ENCODE assay signal across 8 cellular contexts in genomic region chr14:23320584-23321571, GRCh38. TPM values are rescaled to one million over a fixed set of nuclear protein-coding genes. Genes with fewer than 3 reads are reported as not detected.
DNase-seq lines count a peak whose midpoint lies in the region; ATAC-seq and TF ChIP-seq lines count a peak whose summit lies in the region.

TSS of gene PABPN1 (plus strand) at chr14:23321457. CDS start at chr14:23321470, 13 bp downstream.

- H3K9me3 ChIP-seq in left lung, result no peaks in the 10 kb centered on the region

- H3K9me3 Mint-ChIP-seq in CD14-positive monocyte, result peaks cover 0 to 3% (median 0%) of the 10 kb centered on the region in 7 donors

- peaks cover 35 to 43% of the 10 kb centered on the region in 2 donors for H3K36me3 Mint-ChIP-seq in CD14-positive monocyte

- peak; percentile 90 for ATAC-seq in GM19397 (IDR thresholded peaks at IDR 0.05; ENCODE audit: unreplicated experiment)
- ATAC-seq in HG03571 (IDR thresholded peaks at IDR 0.05; ENCODE audit: unreplicated experiment), result peak; percentile 90
- peak; percentile 94 for ATAC-seq in left lung

- no peaks in the 10 kb centered on the region for H3K27me3 ChIP-seq in left lung

- DNase-seq in CD14-positive monocyte (ENCODE audit: low spot score) (peak; percentile 100), NCI-H82 (lab: John Stamatoyannopoulos, UW) (peak; percentile 100), dermis blood vessel endothelial cell (peak; percentile 100), left lung (peak; percentile 95 to 99)
- DNase-seq in activated CD4-positive, alpha-beta T cell treated with anti-CD3 and anti-CD28 coated beads, Interleukin-2, amount 50 U/mL, for 48 hours, result peak; percentile 95 to 97
- peak; percentile 89 to 94 for DNase-seq in stimulated activated CD4-positive, alpha-beta T cell treated with anti-CD3 and anti-CD28 coated beads, Interleukin-2, amount 100 ng/mL, for 48 hours

- H3K4me3 Mint-ChIP-seq in CD14-positive monocyte, result peak within 1 kb of the TSS; percentile 90 to 92

- peak within 1 kb of the TSS; percentile 79 to 90 for H3K4me3 ChIP-seq in left lung

- peak within 1 kb of the TSS; percentile 98 to 100 (median 99) for H3K27ac Mint-ChIP-seq in CD14-positive monocyte

- no peak for TF ChIP-seq CTCF in CD14-positive monocyte (IDR thresholded peaks at IDR 0.05)
- TF ChIP-seq CTCF in left lung (IDR thresholded peaks at IDR 0.05), result no peak

- H3K27ac ChIP-seq in left lung, result peak within 1 kb of the TSS; percentile 97

- H3K4me1 ChIP-seq in left lung, result peaks cover 13 to 23% of the 10 kb centered on the region in 2 donors

- H3K4me1 Mint-ChIP-seq in CD14-positive monocyte, result peaks cover 25% of the 10 kb centered on the region

- peaks cover 0 to 2% (median 0%) of the 10 kb centered on the region in 3 donors for H3K27me3 Mint-ChIP-seq in CD14-positive monocyte (ENCODE audit: low read depth in 3 of 3)

- intact Hi-C loops in CD14-positive monocyte (cut with micrococcal nuclease), result loop anchor here (1.0 to 10.0 kb wide), 8 partner anchors 14 to 244 kb away; partner anchors contain the start of genes HOMEZ (in 2 of the 2), ACIN1 (in 1 of the 2), AP1G2 (in 1 of the 2) and BCL2L2 (in 1 of the 2)
- intact Hi-C loops in left lung (cut with DNase I), result loop anchor here in 1 of 2 donors (10.0 kb wide), 1 partner anchor 54 kb away; the partner anchor contains the start of genes CMTM5 and IL25

- peaks cover 0 to 40% of the 10 kb centered on the region in 2 donors for H3K36me3 ChIP-seq in left lung

RNA-seq across cellular contexts. Expression of gene PABPN1, which starts in this region (rescaled TPM):
- polyA plus RNA-seq in CD14-positive monocyte, result 10 to 100 TPM; 54.4 to 64.6 TPM
- total RNA-seq in dermis blood vessel endothelial cell, result 71.5 and 93.9 TPM in 2 replicates
- total RNA-seq in left lung, result 100 to 1,000 TPM; 119 to 138 TPM

Comparison
In these comparisons a context has a peak if more than half of its experiments do, and no peak if none do; other contexts are left out.
1. Peak in every context shown above with its lines: DNase-seq, ATAC-seq, H3K4me3 ChIP-seq and H3K27ac ChIP-seq.